17 cellular contexts compared by ENCODE assay signal in the genomic region with DNA sequence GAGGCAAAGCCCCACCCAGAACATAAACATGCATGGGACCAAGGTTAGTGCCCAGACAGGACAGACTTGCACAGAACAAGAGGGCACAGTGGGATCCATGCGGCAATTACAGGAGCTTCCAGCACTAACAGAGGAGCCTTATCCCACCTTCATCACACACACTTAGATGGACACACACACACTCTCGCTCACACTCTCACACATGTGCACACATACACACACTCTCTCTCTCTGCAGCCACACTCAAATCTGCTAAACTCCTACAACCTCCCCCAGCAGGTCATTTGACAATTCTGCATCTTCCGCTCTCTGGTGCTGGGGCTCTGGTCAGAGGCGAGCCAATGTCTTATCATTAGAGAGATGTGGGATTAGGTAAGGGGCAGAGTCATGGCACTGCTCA.
DNase-seq lines count a peak whose midpoint lies in the region; ATAC-seq and TF ChIP-seq lines count a peak whose summit lies in the region.
"Had no signal": no experiment of that assay in that cellular context is flagged by ENCODE, and none has a peak within 500 bp of the region (broad histone marks: within the 10 kb centered on the region; RNA-seq: fewer than 3 reads in every experiment).

No MANE protein-coding gene starts in this region.

- H3K9me3 ChIP-seq in SJSA1 (replicated peaks) (no peaks in the 10 kb centered on the region), right cardiac atrium (ENCODE audit: control insufficient read depth, low read length) (no peaks in the 10 kb centered on the region), prostate gland (no peaks in the 10 kb centered on the region)
- H3K9me3 ChIP-seq: BE2C had no signal

- H2AFZ ChIP-seq in ACC112 (ENCODE audit: low read length, unreplicated experiment), result no peak overlapping the region

- no peak for TF ChIP-seq POLR2A in prostate gland (IDR thresholded peaks at IDR 0.05)

- intact Hi-C loops in right cardiac atrium (cut with DNase I) (loop anchor here in 2 of 4 donors (5.0 to 10.0 kb wide), 2 partner anchors 115 to 123 kb away; partner anchors contain the start of gene UBE2H (in 1 of the 2)), prostate gland (cut with DNase I) (no loop called here)

- WGBS in right cardiac atrium, result 98% methylated on average over 4 of the region's 4 CpGs
- WGBS in prostate gland, result 93% methylated on average over 4 of the region's 4 CpGs

- H3K4me3 ChIP-seq in ACC112 (ENCODE audit: low read depth, low read length), result no peak overlapping the region
- no peak overlapping the region for H3K4me3 ChIP-seq in SJSA1
- H3K4me3 ChIP-seq in right cardiac atrium (ENCODE audit: low read length), result no peak overlapping the region
- H3K4me3 ChIP-seq in prostate gland, result no peak overlapping the region

- H3K36me3 ChIP-seq in ACC112 (ENCODE audit: insufficient read depth, low read length) (peaks cover 6% of the 10 kb centered on the region; the same call in 1 of the 2 replicates), SJSA1 (peaks cover 6% of the 10 kb centered on the region), prostate gland (no peaks in the 10 kb centered on the region)
- H3K36me3 ChIP-seq: BE2C had no signal

- TF ChIP-seq CTCF in prostate gland (IDR thresholded peaks at IDR 0.05), result no peak
- TF ChIP-seq CTCF in GM20000 (IDR thresholded peaks at IDR 0.05; ENCODE audit: extremely low read depth, missing control alignments), result no peak

- no peaks in the 10 kb centered on the region for H3K27me3 ChIP-seq in ACC112 (ENCODE audit: insufficient read depth, low read length)
- no peaks in the 10 kb centered on the region for H3K27me3 ChIP-seq in SJSA1 (replicated peaks)
- no peaks in the 10 kb centered on the region for H3K27me3 ChIP-seq in right cardiac atrium (ENCODE audit: control insufficient read depth, insufficient read depth)
- no peaks in the 10 kb centered on the region for H3K27me3 ChIP-seq in prostate gland (replicated peaks; ENCODE audit: insufficient read depth)
- H3K27me3 ChIP-seq: BE2C had no signal

- H3K4me1 ChIP-seq in ACC112 (ENCODE audit: control insufficient read depth, insufficient read depth, low read length, unreplicated experiment) (peaks cover 32% of the 10 kb centered on the region), SJSA1 (replicated peaks) (peaks cover 43% of the 10 kb centered on the region), right cardiac atrium (ENCODE audit: control insufficient read depth, insufficient read depth, low read length) (peaks cover 16% of the 10 kb centered on the region), prostate gland (replicated peaks) (peaks cover 7% of the 10 kb centered on the region)
- H3K4me1 ChIP-seq: BE2C had no signal

- no peaks in the 10 kb centered on the region for H3K79me2 ChIP-seq in ACC112 (ENCODE audit: control insufficient read depth, insufficient read depth, low read length, unreplicated experiment)

- DNase-seq in SJSA1 (ENCODE audit: low read depth in 1 of 2, low spot score in 2 of 2) (no peak), right cardiac atrium (no peak), prostate gland (ENCODE audit: low spot score) (peak; percentile 49), GM20000 (ENCODE audit: low spot score) (no peak), kidney tubule cell (ENCODE audit: low spot score) (no peak), T-helper 2 cell (no peak)
- DNase-seq: activated CD4-positive, alpha-beta T cell treated with anti-CD3 and anti-CD28 coated beads for 1 hour; activated naive CD8-positive, alpha-beta T cell treated with anti-CD3 and anti-CD28 coated beads for 36 hours; activated T-cell treated with anti-CD3 and anti-CD28 coated beads for 4 hours; BE2C; cerebellar nuclear complex; NCI-H1417 treated with DMSO at 0.1 percent for 48 hours; NCI-H510A treated with DMSO at 0.1 percent for 48 hours; PC-3; stimulated activated naive CD8-positive, alpha-beta T cell treated with anti-CD3 and anti-CD28 coated beads, Interleukin-15, Interleukin-2, amounts not matched to agents 100 U/mL and 50 U/mL, for 24 hours had no signal

- ATAC-seq in right cardiac atrium (no peak), HG02623 (IDR thresholded peaks at IDR 0.05; ENCODE audit: unreplicated experiment) (no peak)
- ATAC-seq: PC-3; stimulated activated naive CD8-positive, alpha-beta T cell treated with anti-CD3 and anti-CD28 coated beads, Interleukin-15, Interleukin-2, amounts not matched to agents 100 U/mL and 50 U/mL, for 24 hours had no signal

- H3K27ac ChIP-seq in ACC112 (ENCODE audit: low read depth, low read length) (peak overlapping the region; percentile 83), SJSA1 (peak overlapping the region; percentile 94), right cardiac atrium (ENCODE audit: low read length) (peak overlapping the region; percentile 60), prostate gland (peak overlapping the region in 1 of 2 donors; percentile 69)
